Comparison of ENCODE assay signal across 1 cellular context in genomic region chr22:35445933-35446332, GRCh38.
TF ChIP-seq lines count a peak whose summit lies in the region.

No MANE protein-coding gene starts in this region.

TF ChIP-seq in HCT116, 20 proteins besides CTCF, POLR2A, EP300 and RAD21 (continued from another document):
- no peak for TF ChIP-seq REST (IDR thresholded peaks at IDR 0.05; ENCODE audit: low read depth)
- no peak for TF ChIP-seq SIN3A (IDR thresholded peaks at IDR 0.05; ENCODE audit: low read depth)
- no peak for TF ChIP-seq SRF (IDR thresholded peaks at IDR 0.05; ENCODE audit: low read depth)
- no peak for TF ChIP-seq EZH2phosphoT487 (IDR thresholded peaks at IDR 0.05; ENCODE audit: borderline replicate concordance)
- no peak for TF ChIP-seq ZBTB33 (IDR thresholded peaks at IDR 0.05; ENCODE audit: extremely low read depth, insufficient replicate concordance, low read length)
- TF ChIP-seq TCF7L2 (IDR thresholded peaks at IDR 0.05; ENCODE audit: borderline replicate concordance, extremely low read depth, insufficient read depth, insufficient read length): no peak
- TF ChIP-seq EZH2 (IDR thresholded peaks at IDR 0.05): no peak
- no peak for TF ChIP-seq CBX3 (IDR thresholded peaks at IDR 0.05; ENCODE audit: low read depth)
- TF ChIP-seq SP1 (IDR thresholded peaks at IDR 0.05; ENCODE audit: low read depth): no peak
TF ChIP-seq in HCT116: peak in this region for 0.
